24 cellular contexts compared by ENCODE assay signal in genomic region chr6:133544419-133544818, GRCh38.
"Had no signal": no experiment of that assay in that cellular context is flagged by ENCODE, and none has a peak within 500 bp of the region (broad histone marks: within the 10 kb centered on the region; RNA-seq: fewer than 3 reads in every experiment).

No MANE protein-coding gene starts in this region.

- H3K27me3 Mint-ChIP-seq: activated CD4-positive, alpha-beta memory T cell treated with anti-CD3 and anti-CD28 coated beads, Interleukin-2, amount 10 ng/mL, durations not matched to agents 7 days and 5 days; dendritic cell treated with granulocyte-macrophage colony-stimulating factor and Interleukin-4, amounts not matched to agents 40 ng/mL and 50 ng/mL, for 4 days had no signal

- H3K4me1 Mint-ChIP-seq: activated CD4-positive, alpha-beta memory T cell treated with anti-CD3 and anti-CD28 coated beads, Interleukin-2, amount 10 ng/mL, durations not matched to agents 7 days and 5 days; immature natural killer cell; naive thymus-derived CD8-positive, alpha-beta T cell had no signal

- H3K9ac ChIP-seq: neural progenitor cell had no signal

- DNase-seq: activated CD4-positive, alpha-beta memory T cell treated with anti-CD3 and anti-CD28 coated beads, Interleukin-2, amount 10 ng/mL, durations not matched to agents 7 days and 5 days; activated CD4-positive, alpha-beta T cell treated with anti-CD3 and anti-CD28 coated beads for 4 hours; activated CD4-positive, CD25-positive, alpha-beta regulatory T cell; activated gamma-delta T cell; activated naive CD4-positive, alpha-beta T cell treated with anti-CD3 and anti-CD28 coated beads, Interleukin-2, amount 50 U/mL, for 16 hours; aorta; effector CD4-positive, alpha-beta T cell; erythroblast; foreskin melanocyte; immature natural killer cell; lower lobe of right lung; naive thymus-derived CD8-positive, alpha-beta T cell; small intestine; stomach; T-helper 9 cell had no signal

- ATAC-seq: left lobe of liver; lower lobe of right lung; naive thymus-derived CD8-positive, alpha-beta T cell; sciatic nerve; stimulated activated memory B cell treated with anti-CD40 and anti-IgM and Interleukin-4, amounts not matched to agents 10 μg/mL and 1 μg/mL and 100 μg/mL, for 72 hours had no signal

- H3K27ac Mint-ChIP-seq: activated CD4-positive, alpha-beta memory T cell treated with anti-CD3 and anti-CD28 coated beads, Interleukin-2, amount 10 ng/mL, durations not matched to agents 7 days and 5 days; activated T-helper 1 cell treated with anti-CD3 and anti-CD28 coated beads, Interleukin-12 subunit alpha, Interleukin-12 subunit beta, Interleukin-2, Interleukin-4 antibody, amounts not matched to agents 30 ng/mL and 10 ng/mL and 1 ng/mL, durations not matched to agents 14 hours and 24 hours and 36 hours; brain; dendritic cell treated with granulocyte-macrophage colony-stimulating factor and Interleukin-4, amounts not matched to agents 40 ng/mL and 50 ng/mL, for 4 days; immature natural killer cell; naive thymus-derived CD8-positive, alpha-beta T cell; neural progenitor cell; stimulated activated memory B cell treated with anti-CD40 and anti-IgM and Interleukin-4, amounts not matched to agents 10 μg/mL and 1 μg/mL and 100 μg/mL, for 72 hours had no signal

- H3K4me3 Mint-ChIP-seq: activated CD4-positive, alpha-beta memory T cell treated with anti-CD3 and anti-CD28 coated beads, Interleukin-2, amount 10 ng/mL, durations not matched to agents 7 days and 5 days; activated T-helper 1 cell treated with anti-CD3 and anti-CD28 coated beads, Interleukin-12 subunit alpha, Interleukin-12 subunit beta, Interleukin-2, Interleukin-4 antibody, amounts not matched to agents 30 ng/mL and 10 ng/mL and 1 ng/mL, durations not matched to agents 14 hours and 24 hours and 36 hours; brain; dendritic cell treated with granulocyte-macrophage colony-stimulating factor and Interleukin-4, amounts not matched to agents 40 ng/mL and 50 ng/mL, for 4 days; immature natural killer cell; naive thymus-derived CD8-positive, alpha-beta T cell; neural progenitor cell; stimulated activated memory B cell treated with anti-CD40 and anti-IgM and Interleukin-4, amounts not matched to agents 10 μg/mL and 1 μg/mL and 100 μg/mL, for 72 hours had no signal

- H3K27me3 ChIP-seq: neural progenitor cell, stomach, tibial nerve had no signal

- H3K36me3 ChIP-seq: lower lobe of right lung, neural progenitor cell, stomach, suprapubic skin, tibial nerve had no signal

- H3K4me1 ChIP-seq: suprapubic skin had no signal

- H3K9me3 ChIP-seq: lower lobe of right lung, stomach, suprapubic skin, tibial nerve had no signal

- H3K4me3 ChIP-seq: lower lobe of right lung, neural progenitor cell, stomach, suprapubic skin, tibial nerve had no signal

- H3K27ac ChIP-seq: lower lobe of right lung, neural progenitor cell, stomach, suprapubic skin, tibial nerve had no signal

- H3K9me3 Mint-ChIP-seq: activated CD4-positive, alpha-beta memory T cell treated with anti-CD3 and anti-CD28 coated beads, Interleukin-2, amount 10 ng/mL, durations not matched to agents 7 days and 5 days; activated T-helper 1 cell treated with anti-CD3 and anti-CD28 coated beads, Interleukin-12 subunit alpha, Interleukin-12 subunit beta, Interleukin-2, Interleukin-4 antibody, amounts not matched to agents 30 ng/mL and 10 ng/mL and 1 ng/mL, durations not matched to agents 14 hours and 24 hours and 36 hours; dendritic cell treated with granulocyte-macrophage colony-stimulating factor and Interleukin-4, amounts not matched to agents 40 ng/mL and 50 ng/mL, for 4 days; naive thymus-derived CD8-positive, alpha-beta T cell; stimulated activated memory B cell treated with anti-CD40 and anti-IgM and Interleukin-4, amounts not matched to agents 10 μg/mL and 1 μg/mL and 100 μg/mL, for 72 hours had no signal

- H3K36me3 Mint-ChIP-seq: brain; immature natural killer cell; naive thymus-derived CD8-positive, alpha-beta T cell; neural progenitor cell; stimulated activated memory B cell treated with anti-CD40 and anti-IgM and Interleukin-4, amounts not matched to agents 10 μg/mL and 1 μg/mL and 100 μg/mL, for 72 hours had no signal
